1 cellular context compared by ENCODE assay signal in the genomic region with DNA sequence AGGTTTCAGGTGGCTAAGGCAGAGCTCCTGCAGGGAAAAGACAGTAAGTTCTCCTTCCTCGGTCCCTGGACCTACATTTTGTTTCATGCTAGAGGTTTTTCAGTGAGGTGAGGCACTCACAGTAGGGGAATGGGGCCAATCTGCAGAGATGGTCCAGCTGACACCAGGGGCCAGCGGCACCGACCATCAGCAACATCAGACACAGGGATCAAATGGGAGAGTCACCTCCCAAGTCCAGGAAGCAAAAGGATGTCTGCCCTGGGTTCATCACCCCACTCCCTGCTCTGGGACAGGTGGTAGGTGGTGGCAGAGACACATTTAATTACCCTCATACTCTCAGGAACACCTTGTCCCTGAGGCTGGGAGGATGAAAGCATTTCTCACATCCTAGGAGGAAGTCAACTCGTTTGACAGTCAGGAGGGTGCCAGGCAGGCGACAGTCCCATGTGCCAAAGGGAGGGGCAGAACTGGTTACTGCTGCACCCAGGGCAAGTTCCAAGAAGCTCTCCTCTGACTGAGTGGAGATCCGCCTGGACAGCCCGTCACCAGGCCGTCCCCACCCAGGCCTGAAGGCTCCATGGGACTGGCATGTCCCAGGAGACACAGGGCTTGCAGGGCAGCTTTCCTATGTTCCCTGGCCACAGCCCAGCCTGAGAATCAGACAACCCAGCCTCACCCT.
A peak's percentile ranks its signal among the peaks of the same experiment; 100 is the strongest.
TF ChIP-seq lines count a peak whose summit lies in the region.

No MANE protein-coding gene starts in this region.

TF ChIP-seq in HepG2, 621 proteins besides CTCF, POLR2A, EP300 and RAD21:
- TF ChIP-seq GABPA (IDR thresholded peaks at IDR 0.05; ENCODE audit: low read depth, low read length) = 0 out of 2 replicates have a peak, but pooled peaks have one; percentile 7
- no peak for TF ChIP-seq GABPA (CRISPR knock-in tag; IDR thresholded peaks at IDR 0.05; ENCODE audit: low read depth)
- no peak for TF ChIP-seq ZMYM3 (CRISPR knock-in tag; IDR thresholded peaks at IDR 0.05)
TF ChIP-seq in HepG2: peak in this region for 1.
